ENCODE assay signal across 9 cellular contexts in the genomic region with DNA sequence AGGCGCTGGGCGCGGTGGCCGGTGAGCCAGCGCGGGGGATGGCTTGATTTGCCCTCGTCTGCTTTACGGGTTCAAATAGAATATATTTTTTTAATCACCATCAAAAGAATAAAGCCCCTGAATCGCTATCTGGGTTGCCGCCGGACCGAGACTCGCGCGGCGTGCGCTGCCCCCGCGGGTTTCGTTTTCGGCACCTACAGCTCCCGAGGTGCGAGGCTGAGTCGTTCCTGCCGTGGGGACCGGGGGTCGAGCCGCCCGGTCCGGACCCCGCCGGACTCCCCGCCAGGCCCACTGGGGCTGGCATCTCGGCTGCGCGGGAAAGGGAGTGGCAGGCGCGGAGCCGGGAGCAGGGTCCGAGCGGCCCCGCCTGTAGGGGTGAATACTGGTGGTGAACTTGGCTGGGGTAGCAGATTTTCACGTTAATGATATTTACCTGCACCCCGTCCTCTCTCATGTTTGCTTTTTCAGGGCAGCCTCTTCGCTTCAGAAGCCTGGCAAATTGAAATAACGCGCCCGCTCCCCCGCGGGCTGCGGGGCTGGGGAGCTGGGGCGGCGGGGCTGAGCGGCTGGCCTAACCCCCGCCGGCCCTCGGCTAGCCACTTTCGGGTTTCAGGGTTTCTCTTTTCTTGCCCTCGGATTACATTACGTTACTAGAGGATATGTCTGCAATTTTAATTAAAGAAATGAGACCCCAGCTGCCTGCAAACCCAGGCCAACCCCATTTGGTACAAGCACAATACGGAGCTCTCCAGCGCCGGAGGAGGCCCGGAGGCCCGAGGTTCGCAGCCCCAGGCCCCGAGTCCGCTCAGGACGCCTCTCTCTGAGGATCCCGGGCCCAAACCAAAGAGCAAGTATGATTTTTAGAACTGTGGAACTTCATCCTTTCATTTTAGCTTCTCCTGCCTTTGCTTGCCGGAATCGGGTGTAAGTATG. TPM values are rescaled to one million over a fixed set of nuclear protein-coding genes. Genes with fewer than 3 reads are reported as not detected.
DNase-seq lines count a peak whose midpoint lies in the region; ATAC-seq and TF ChIP-seq lines count a peak whose summit lies in the region.
"Had no signal": no experiment of that assay in that cellular context is flagged by ENCODE, and none has a peak within 500 bp of the region (broad histone marks: within the 10 kb centered on the region; RNA-seq: fewer than 3 reads in every experiment).

No MANE protein-coding gene starts in this region.

- ATAC-seq in GM21723 (IDR thresholded peaks at IDR 0.05; ENCODE audit: unreplicated experiment), result no peak
- ATAC-seq in GM19328 (IDR thresholded peaks at IDR 0.05; ENCODE audit: unreplicated experiment), result no peak

- H3K4me1 ChIP-seq in right atrium auricular region (peaks cover 0 to 25% of the 10 kb centered on the region in 2 donors), mucosa of rectum (ENCODE audit: control insufficient read depth in 2 of 2, insufficient read depth in 2 of 2, low read length in 2 of 2) (peaks cover 0 to 2% of the 10 kb centered on the region in 2 donors), vagina (peaks cover 26% of the 10 kb centered on the region)

- peak overlapping the region; percentile 37 to 58 for H3K4me3 ChIP-seq in right atrium auricular region
- peak overlapping the region; percentile 30 to 41 for H3K4me3 ChIP-seq in mucosa of rectum (ENCODE audit: low read length in 2 of 2)
- peak overlapping the region; percentile 47 to 54 for H3K4me3 ChIP-seq in vagina

- intact Hi-C loops in cardiac septum (cut with DNase I) (no loop called here), vagina (cut with DNase I) (no loop called here)

- no peak for TF ChIP-seq CTCF in right atrium auricular region (IDR thresholded peaks at IDR 0.05)
- TF ChIP-seq CTCF in vagina (IDR thresholded peaks at IDR 0.05), result no peak

- no peak for TF ChIP-seq POLR2A in vagina (IDR thresholded peaks at IDR 0.05)

- DNase-seq in right atrium auricular region (ENCODE audit: low spot score), result no peak
- DNase-seq in cardiac septum (ENCODE audit: low spot score), result no peak
- peak; percentile 36 for DNase-seq in cerebellar cortex (ENCODE audit: low spot score)
- DNase-seq in vagina (ENCODE audit: extremely low spot score in 2 of 2), result no peak
- no peak for DNase-seq in RKO (ENCODE audit: low spot score)

- H3K9me3 ChIP-seq in right atrium auricular region (no peaks in the 10 kb centered on the region), mucosa of rectum (ENCODE audit: control insufficient read depth in 2 of 2, low read length in 2 of 2) (no peaks in the 10 kb centered on the region), vagina (no peaks in the 10 kb centered on the region)

- no peak overlapping the region for H3K9ac ChIP-seq in mucosa of rectum (ENCODE audit: low read depth in 1 of 2, low read length in 2 of 2)

- H3K36me3 ChIP-seq in right atrium auricular region (no peaks in the 10 kb centered on the region), mucosa of rectum (ENCODE audit: control insufficient read depth in 2 of 2, insufficient read depth in 2 of 2, low read length in 2 of 2) (no peaks in the 10 kb centered on the region), vagina (no peaks in the 10 kb centered on the region)

- no peak overlapping the region for H3K27ac ChIP-seq in right atrium auricular region
- no peak overlapping the region for H3K27ac ChIP-seq in mucosa of rectum (ENCODE audit: low read depth in 2 of 2, low read length in 2 of 2)
- no peak overlapping the region for H3K27ac ChIP-seq in vagina

- H3K27me3 ChIP-seq in right atrium auricular region (peaks cover 19 to 26% of the 10 kb centered on the region in 2 donors), mucosa of rectum (ENCODE audit: control insufficient read depth in 2 of 2, insufficient read depth in 2 of 2, low read length in 2 of 2) (peaks cover 17 to 30% of the 10 kb centered on the region in 2 donors), vagina (peaks cover 14% of the 10 kb centered on the region)

RNA-seq across cellular contexts. Expression of gene CELF4, which starts 1.7 kb away (rescaled TPM):
- total RNA-seq in right atrium auricular region, result 1 to 10 TPM in 1 of 2 donors, under 1 TPM in 1; 0.22 to 3.9 TPM
- total RNA-seq in cardiac septum, result 0.24 TPM
- 2.2 TPM for total RNA-seq in vagina
- total RNA-seq: RPMI7951 had no signal
